In genomic region chr3:115322901-115323300, GRCh38 we compare ENCODE assay signal across 22 cellular contexts.
"Had no signal": no experiment of that assay in that cellular context is flagged by ENCODE, and none has a peak within 500 bp of the region (broad histone marks: within the 10 kb centered on the region; RNA-seq: fewer than 3 reads in every experiment).

No MANE protein-coding gene starts in this region.

- DNase-seq: Kasumi-1, MM.1S, NCI-H1092 treated with DMSO at 0.1 percent for 48 hours, NCI-H1436, NCI-H1930, NCI-H2081, NCI-H2107, NCI-H345, NCI-H524, NCI-H526 treated with DMSO at 0.1 percent for 48 hours, NCI-H748 treated with DMSO at 0.1 percent for 48 hours, OCI-M1, PC-9, Peyer's patch, Right ventricle myocardium superior, SIG-M5 had no signal

- H3K4me1 ChIP-seq: Peyer's patch had no signal

- H3K27ac ChIP-seq: HL-60, KMS-11, PC-9, Peyer's patch, SJSA1, SK-N-MC had no signal

- H3K9ac ChIP-seq: KMS-11 had no signal

- H3K36me3 ChIP-seq: Peyer's patch, SJSA1 had no signal

- H3K4me3 Mint-ChIP-seq: IgD-negative memory B cell had no signal

- H3K9me3 ChIP-seq: Peyer's patch, SJSA1 had no signal

- H2AFZ ChIP-seq: PC-9 had no signal

- ATAC-seq: K562 had no signal

- H3K4me1 Mint-ChIP-seq: IgD-negative memory B cell had no signal

- H3K4me2 ChIP-seq: KMS-11, PC-9 had no signal

- H3K27ac Mint-ChIP-seq: IgD-negative memory B cell had no signal

- H3K27me3 ChIP-seq: Peyer's patch, SJSA1 had no signal

- H3K4me3 ChIP-seq: K562, PC-9, Peyer's patch, SJSA1, SK-N-MC had no signal

- H3K9me3 Mint-ChIP-seq: IgD-negative memory B cell had no signal
